ENCODE assay signal across 13 cellular contexts in the genomic region with DNA sequence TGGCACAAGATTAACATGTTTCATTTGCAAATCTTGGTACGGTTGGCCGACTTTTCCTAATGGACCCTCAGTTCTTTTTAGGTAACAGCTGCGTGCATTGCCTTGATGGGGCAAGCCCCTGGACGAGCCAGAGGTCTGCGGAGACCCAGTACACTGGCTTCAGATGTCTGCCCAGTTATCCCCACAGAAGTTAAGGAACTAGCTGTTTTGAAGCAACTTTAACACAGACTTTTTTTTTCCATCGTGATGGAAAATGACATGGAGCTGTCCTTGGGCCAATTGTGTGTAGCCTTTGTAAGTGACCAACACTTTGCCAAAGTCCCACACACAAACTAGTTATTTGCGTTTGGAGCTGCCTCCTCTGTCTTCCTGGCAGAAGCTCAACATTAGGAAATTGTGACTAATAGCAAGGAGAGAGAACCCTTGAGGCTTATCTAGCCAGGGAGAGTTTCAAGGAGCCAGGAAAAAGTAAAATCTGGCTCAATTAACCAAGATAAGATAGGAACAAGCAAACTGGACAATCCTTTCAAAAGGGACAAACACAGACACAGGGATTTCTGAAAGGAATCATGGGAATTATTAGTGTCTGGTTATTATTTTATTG.
DNase-seq lines count a peak whose midpoint lies in the region; ATAC-seq and TF ChIP-seq lines count a peak whose summit lies in the region.
"Had no signal": no experiment of that assay in that cellular context is flagged by ENCODE, and none has a peak within 500 bp of the region (broad histone marks: within the 10 kb centered on the region; RNA-seq: fewer than 3 reads in every experiment).

No MANE protein-coding gene starts in this region.

- DNase-seq in EL = peak; percentile 59
- DNase-seq in fibroblast of the aortic adventitia (ENCODE audit: low read depth) = peak; percentile 92
- DNase-seq in stimulated activated naive CD8-positive, alpha-beta T cell treated with anti-CD3 and anti-CD28 coated beads, Interleukin-15, amount 100 ng/mL, for 72 hours = no peak
- no peak for DNase-seq in NCI-H1105 treated with DMSO at 0.1 percent for 48 hours (lab: John Stamatoyannopoulos, UW)
- no peak for DNase-seq in stimulated activated CD4-positive, alpha-beta T cell treated with anti-CD3 and anti-CD28 coated beads, Interleukin-4, amount 100 ng/mL, for 4 hours
- no peak for DNase-seq in NCI-H146 treated with DMSO at 0.1 percent for 48 hours (lab: John Stamatoyannopoulos, UW; ENCODE audit: unreplicated experiment)
- DNase-seq: activated T-cell treated with anti-CD3 and anti-CD28 coated beads for 4 hours, kidney, NCI-H1048, NCI-H82 had no signal

- no peak overlapping the region for H3K4me3 ChIP-seq in fibroblast of the aortic adventitia (ENCODE audit: low read depth, low read length)

- ATAC-seq in SK-N-SH treated with all-trans-retinoic acid at 6 μM for 48 hours = no peak
- no peak for ATAC-seq in stimulated activated naive CD8-positive, alpha-beta T cell treated with anti-CD3 and anti-CD28 coated beads, Interleukin-15, amount 100 ng/mL, for 72 hours

- no peaks in the 10 kb centered on the region for H3K27me3 Mint-ChIP-seq in nephron (ENCODE audit: low read depth)
- H3K27me3 Mint-ChIP-seq in stimulated activated naive CD8-positive, alpha-beta T cell treated with anti-CD3 and anti-CD28 coated beads, Interleukin-15, amount 100 ng/mL, for 72 hours = no peaks in the 10 kb centered on the region
- H3K27me3 Mint-ChIP-seq: central memory CD8-positive, alpha-beta T cell had no signal

- TF ChIP-seq CTCF in fibroblast of the aortic adventitia (IDR thresholded peaks at IDR 0.05; ENCODE audit: insufficient read depth, low read length) (no peak), nephron (IDR thresholded peaks at IDR 0.05; ENCODE audit: unreplicated experiment in 3 of 3) (no peak)

- peak overlapping the region; percentile 84 to 93 (median 90) for H3K27ac Mint-ChIP-seq in nephron
- peak overlapping the region in 1 of 2 donors; percentile 41 for H3K27ac Mint-ChIP-seq in stimulated activated naive CD8-positive, alpha-beta T cell treated with anti-CD3 and anti-CD28 coated beads, Interleukin-15, amount 100 ng/mL, for 72 hours

- H3K36me3 Mint-ChIP-seq in nephron (ENCODE audit: low read depth) = no peaks in the 10 kb centered on the region

- no peaks in the 10 kb centered on the region for H3K9me3 Mint-ChIP-seq in nephron
- H3K9me3 Mint-ChIP-seq in stimulated activated naive CD8-positive, alpha-beta T cell treated with anti-CD3 and anti-CD28 coated beads, Interleukin-15, amount 100 ng/mL, for 72 hours = no peaks in the 10 kb centered on the region

- no peak overlapping the region for H3K4me3 Mint-ChIP-seq in nephron
- H3K4me3 Mint-ChIP-seq in stimulated activated naive CD8-positive, alpha-beta T cell treated with anti-CD3 and anti-CD28 coated beads, Interleukin-15, amount 100 ng/mL, for 72 hours = no peak overlapping the region
- H3K4me3 Mint-ChIP-seq: central memory CD8-positive, alpha-beta T cell had no signal

- peaks cover 55% of the 10 kb centered on the region for H3K4me1 Mint-ChIP-seq in nephron
- H3K4me1 Mint-ChIP-seq in stimulated activated naive CD8-positive, alpha-beta T cell treated with anti-CD3 and anti-CD28 coated beads, Interleukin-15, amount 100 ng/mL, for 72 hours = no peaks in the 10 kb centered on the region
- H3K4me1 Mint-ChIP-seq: central memory CD8-positive, alpha-beta T cell had no signal

TF ChIP-seq in SK-N-SH treated with all-trans-retinoic acid at 6 μM for 48 hours, 23 proteins besides CTCF, POLR2A, EP300 and RAD21:
- TF ChIP-seq TCF4 (CRISPR knock-in tag; IDR thresholded peaks at IDR 0.05; ENCODE audit: borderline replicate concordance) = no peak
- TF ChIP-seq ISL1 (CRISPR knock-in tag; IDR thresholded peaks at IDR 0.05) = peak; percentile 68

Comparison
In these comparisons a context has a peak if more than half of its experiments do, and no peak if none do; other contexts are left out.
1. DNase-seq: peak in EL (single experiment) and fibroblast of the aortic adventitia (single experiment); none in stimulated activated naive CD8-positive, alpha-beta T cell treated with anti-CD3 and anti-CD28 coated beads, Interleukin-15, amount 100 ng/mL, for 72 hours (0 of 2), NCI-H1105 treated with DMSO at 0.1 percent for 48 hours (single experiment), stimulated activated CD4-positive, alpha-beta T cell treated with anti-CD3 and anti-CD28 coated beads, Interleukin-4, amount 100 ng/mL, for 4 hours (0 of 2) and NCI-H146 treated with DMSO at 0.1 percent for 48 hours (single experiment).